8 cellular contexts compared by ENCODE assay signal in genomic region chr10:11611248-11612003, GRCh38. TPM values are rescaled to one million over a fixed set of nuclear protein-coding genes. Genes with fewer than 3 reads are reported as not detected.
DNase-seq lines count a peak whose midpoint lies in the region; ATAC-seq and TF ChIP-seq lines count a peak whose summit lies in the region.

USP6NL (minus strand) TSS chr10:11611650; CDS start chr10:11597634, 14,016 bp downstream.

- peak within 1 kb of the TSS; percentile 99 for H3K4me2 ChIP-seq in DOHH2 (ENCODE audit: low read length)
- H3K4me2 ChIP-seq in KMS-11: peak within 1 kb of the TSS; percentile 90

- H3K79me2 ChIP-seq in DOHH2 (ENCODE audit: control insufficient read depth, low read length): peaks cover 55% of the 10 kb centered on the region
- H3K79me2 ChIP-seq in KMS-11 (ENCODE audit: insufficient read depth, low read depth): 0 out of 2 replicates have a peak, but pooled peaks cover 7% of the 10 kb centered on the region

- H3K9me3 Mint-ChIP-seq in activated naive CD8-positive, alpha-beta T cell treated with anti-CD3 and anti-CD28 coated beads, Interleukin-2, amount 50 U/mL, for 24 hours: peaks cover 4% of the 10 kb centered on the region
- no peaks in the 10 kb centered on the region for H3K9me3 Mint-ChIP-seq in osteocyte (ENCODE audit: unreplicated experiment)

- peak; percentile 59 for ATAC-seq in GM21723 (IDR thresholded peaks at IDR 0.05; ENCODE audit: unreplicated experiment)
- peak; percentile 45 for ATAC-seq in activated naive CD8-positive, alpha-beta T cell treated with anti-CD3 and anti-CD28 coated beads, Interleukin-2, amount 50 U/mL, for 24 hours
- ATAC-seq in Right ventricle myocardium inferior: peak; percentile 98

- H3K27me3 ChIP-seq in DOHH2 (ENCODE audit: control insufficient read depth, low read length): no peaks in the 10 kb centered on the region
- no peaks in the 10 kb centered on the region for H3K27me3 ChIP-seq in KMS-11 (ENCODE audit: insufficient read depth, low read depth)
- no peaks in the 10 kb centered on the region for H3K27me3 ChIP-seq in tibial nerve

- DNase-seq in SK-N-MC (ENCODE audit: low read depth, low spot score) (no peak), Right ventricle myocardium inferior (ENCODE audit: missing footprints) (peak; percentile 95), osteocyte (ENCODE audit: extremely low spot score, unreplicated experiment) (peak; percentile 95), tibial nerve (ENCODE audit: low spot score in 2 of 2) (peak; percentile 69 to 70)
- peak; percentile 71 for DNase-seq in activated naive CD8-positive, alpha-beta T cell treated with anti-CD3 and anti-CD28 coated beads, Interleukin-2, amount 50 U/mL, for 24 hours

- 0 to 1% methylated on average over 33 to 89 of the region's 106 CpGs for WGBS in tibial nerve, 2 donors

- no peaks in the 10 kb centered on the region for H3K36me3 Mint-ChIP-seq in activated naive CD8-positive, alpha-beta T cell treated with anti-CD3 and anti-CD28 coated beads, Interleukin-2, amount 50 U/mL, for 24 hours (ENCODE audit: low read depth)
- peaks cover 3% of the 10 kb centered on the region for H3K36me3 Mint-ChIP-seq in osteocyte (ENCODE audit: unreplicated experiment)

- peaks cover 4% of the 10 kb centered on the region for H3K27me3 Mint-ChIP-seq in activated naive CD8-positive, alpha-beta T cell treated with anti-CD3 and anti-CD28 coated beads, Interleukin-2, amount 50 U/mL, for 24 hours
- H3K27me3 Mint-ChIP-seq in osteocyte (ENCODE audit: unreplicated experiment): no peaks in the 10 kb centered on the region

- peaks cover 17% of the 10 kb centered on the region for H3F3A ChIP-seq in DOHH2 (ENCODE audit: control insufficient read depth, insufficient read depth)

- H3K4me3 ChIP-seq in DOHH2 (ENCODE audit: low read length) (peak within 1 kb of the TSS; percentile 82), KMS-11 (IDR thresholded peaks at IDR 0.05; ENCODE audit: insufficient read depth, low read depth, low read length) (no peak within 1 kb of the TSS), SK-N-MC (peak within 1 kb of the TSS; percentile 84), tibial nerve (peak within 1 kb of the TSS; percentile 64 to 100 (median 87))

- no peaks in the 10 kb centered on the region for H3K9me2 ChIP-seq in DOHH2 (replicated peaks; ENCODE audit: control insufficient read depth, low read length)

- peaks cover 3% of the 10 kb centered on the region; the same call in 1 of the 2 replicates for H3K9me3 ChIP-seq in DOHH2 (ENCODE audit: control insufficient read depth, insufficient read depth, low read length)
- H3K9me3 ChIP-seq in SK-N-MC (ENCODE audit: low read depth, low read length): no peaks in the 10 kb centered on the region
- H3K9me3 ChIP-seq in tibial nerve: no peaks in the 10 kb centered on the region

- TF ChIP-seq CTCF in DOHH2 (IDR thresholded peaks at IDR 0.05; ENCODE audit: low read depth, low read length, poor library complexity, severe bottlenecking) (peak; percentile 3), KMS-11 (conservative IDR thresholded peaks at IDR 0.05; ENCODE audit: low read depth, low read length) (no peak), osteocyte (IDR thresholded peaks at IDR 0.05) (no peak), tibial nerve (IDR thresholded peaks at IDR 0.05) (peak in 1 of 5 experiments; percentile 32)

- peak in 1 of 2 donors; percentile 49 for TF ChIP-seq EP300 in tibial nerve (IDR thresholded peaks at IDR 0.05)

- peak within 1 kb of the TSS; percentile 86 for H3K4me3 Mint-ChIP-seq in activated naive CD8-positive, alpha-beta T cell treated with anti-CD3 and anti-CD28 coated beads, Interleukin-2, amount 50 U/mL, for 24 hours
- H3K4me3 Mint-ChIP-seq in osteocyte (ENCODE audit: unreplicated experiment): peak within 1 kb of the TSS; percentile 88

- H3K36me3 ChIP-seq in DOHH2 (ENCODE audit: control insufficient read depth, low read length): peaks cover 24% of the 10 kb centered on the region
- no peaks in the 10 kb centered on the region for H3K36me3 ChIP-seq in KMS-11 (ENCODE audit: insufficient read depth)
- H3K36me3 ChIP-seq in SK-N-MC (ENCODE audit: insufficient read depth, low read length): no peaks in the 10 kb centered on the region
- no peaks in the 10 kb centered on the region for H3K36me3 ChIP-seq in tibial nerve

- H4K20me1 ChIP-seq in DOHH2 (ENCODE audit: control insufficient read depth, insufficient read depth, low read depth, low read length) (no peaks in the 10 kb centered on the region), KMS-11 (ENCODE audit: insufficient read depth) (no peaks in the 10 kb centered on the region)

- TF ChIP-seq POLR2A in tibial nerve (IDR thresholded peaks at IDR 0.05): peak; percentile 65 to 69

- peaks cover 50% of the 10 kb centered on the region for H3K4me1 Mint-ChIP-seq in activated naive CD8-positive, alpha-beta T cell treated with anti-CD3 and anti-CD28 coated beads, Interleukin-2, amount 50 U/mL, for 24 hours
- peaks cover 23% of the 10 kb centered on the region for H3K4me1 Mint-ChIP-seq in osteocyte (ENCODE audit: unreplicated experiment)

- H3K27ac Mint-ChIP-seq in activated naive CD8-positive, alpha-beta T cell treated with anti-CD3 and anti-CD28 coated beads, Interleukin-2, amount 50 U/mL, for 24 hours: peak within 1 kb of the TSS; percentile 78
- H3K27ac Mint-ChIP-seq in osteocyte (ENCODE audit: unreplicated experiment): peak within 1 kb of the TSS; percentile 75

- intact Hi-C loops in Right ventricle myocardium inferior (cut with DNase I): loop anchor here (5.0 kb wide), 2 partner anchors 94 to 131 kb away; partner anchors contain the start of gene ECHDC3

- H2AFZ ChIP-seq in KMS-11 (ENCODE audit: low read depth): peak within 1 kb of the TSS; percentile 94

- H3K4me1 ChIP-seq in DOHH2 (ENCODE audit: control insufficient read depth, low read length) (peaks cover 45% of the 10 kb centered on the region), KMS-11 (ENCODE audit: low read depth, poor library complexity, severe bottlenecking) (peaks cover 19% of the 10 kb centered on the region), tibial nerve (peaks cover 0 to 28% (median 19%) of the 10 kb centered on the region in 4 donors)

- peak within 1 kb of the TSS; percentile 73 for H3K9ac ChIP-seq in KMS-11
- peak within 1 kb of the TSS; percentile 70 for H3K9ac ChIP-seq in SK-N-MC (ENCODE audit: insufficient read length)

- H3K27ac ChIP-seq in DOHH2 (ENCODE audit: low read depth, low read length) (peak within 1 kb of the TSS; percentile 72), KMS-11 (no peak within 1 kb of the TSS), SK-N-MC (no peak within 1 kb of the TSS), tibial nerve (peak within 1 kb of the TSS; percentile 81 to 96 (median 95))

RNA-seq across cellular contexts. Expression of gene USP6NL, which starts in this region (rescaled TPM):
- 6.4 TPM for total RNA-seq in Right ventricle myocardium inferior
- 13.8 and 17.0 TPM in 2 replicates for total RNA-seq in osteocyte
- total RNA-seq in tibial nerve: 10 to 100 TPM; 21.8 to 33.9 (median 25.0) TPM

Comparison
In these comparisons a context has a peak if more than half of its experiments do, and no peak if none do; other contexts are left out.
1. H3K27ac ChIP-seq: peak in DOHH2 (single experiment) and tibial nerve (4 of 4); none in KMS-11 (single experiment) and SK-N-MC (single experiment).
2. ATAC-seq: peak in every context shown above with its lines; median percentile 98 in Right ventricle myocardium inferior; 59 in GM21723; 45 in activated naive CD8-positive, alpha-beta T cell treated with anti-CD3 and anti-CD28 coated beads, Interleukin-2, amount 50 U/mL, for 24 hours.